ENCODE assay signal across 8 cellular contexts in genomic region chr18:48161911-48162698, GRCh38.
DNase-seq lines count a peak whose midpoint lies in the region; ATAC-seq lines count a peak whose summit lies in the region.

No MANE protein-coding gene starts in this region.

- peak overlapping the region; percentile 47 for H3K4me3 ChIP-seq in NT2/D1 (ENCODE audit: insufficient read length, low read depth)
- peak overlapping the region; percentile 42 for H3K4me3 ChIP-seq in effector memory CD4-positive, alpha-beta T cell (ENCODE audit: insufficient read depth, low read depth, low read length, poor library complexity, severe bottlenecking)
- H3K4me3 ChIP-seq in muscle layer of duodenum (ENCODE audit: low read depth in 1 of 2, low read length in 2 of 2), result peak overlapping the region; percentile 23 to 72

- H3K36me3 ChIP-seq in NT2/D1 (ENCODE audit: insufficient read depth, insufficient read length, low read length) (no peaks in the 10 kb centered on the region), muscle layer of duodenum (ENCODE audit: control insufficient read depth in 1 of 2, insufficient read depth in 2 of 2, low read length in 2 of 2) (no peaks in the 10 kb centered on the region)
- no peaks in the 10 kb centered on the region for H3K36me3 ChIP-seq in effector memory CD4-positive, alpha-beta T cell (ENCODE audit: control insufficient read depth, insufficient read depth, low read length)

- H3K4me1 Mint-ChIP-seq in activated CD4-positive, alpha-beta T cell treated with anti-CD3 and anti-CD28 coated beads, Interleukin-2, amount 10 ng/mL, durations not matched to agents 24 days and 14 days, result peaks cover 12% of the 10 kb centered on the region

- H3K27me3 ChIP-seq in NT2/D1 (ENCODE audit: insufficient read depth, insufficient read length), result no peaks in the 10 kb centered on the region
- peaks cover 3% of the 10 kb centered on the region for H3K27me3 ChIP-seq in effector memory CD4-positive, alpha-beta T cell (replicated peaks; ENCODE audit: control insufficient read depth, insufficient read depth, low read length, poor library complexity, severe bottlenecking)
- H3K27me3 ChIP-seq in muscle layer of duodenum (ENCODE audit: low read depth, low read length), result no peaks in the 10 kb centered on the region

- no peak for DNase-seq in activated CD4-positive, alpha-beta T cell treated with anti-CD3 and anti-CD28 coated beads, Interleukin-2, amount 10 ng/mL, durations not matched to agents 24 days and 14 days
- DNase-seq in activated CD4-positive, alpha-beta T cell treated with anti-CD3 and anti-CD28 coated beads, Interleukin-2, amount 50 U/mL, for 48 hours, result no peak
- DNase-seq in NT2/D1 (ENCODE audit: low read depth, low spot score) (no peak), HK-2 (ENCODE audit: unreplicated experiment) (no peak)
- DNase-seq in effector memory CD4-positive, alpha-beta T cell, result no peak

- peak overlapping the region; percentile 75 for H3K4me3 Mint-ChIP-seq in activated CD4-positive, alpha-beta T cell treated with anti-CD3 and anti-CD28 coated beads, Interleukin-2, amount 10 ng/mL, durations not matched to agents 24 days and 14 days

- no peaks in the 10 kb centered on the region for H3K36me3 Mint-ChIP-seq in activated CD4-positive, alpha-beta T cell treated with anti-CD3 and anti-CD28 coated beads, Interleukin-2, amount 10 ng/mL, durations not matched to agents 24 days and 14 days (ENCODE audit: low read depth)

- intact Hi-C loops in activated CD4-positive, alpha-beta T cell treated with anti-CD3 and anti-CD28 coated beads, Interleukin-2, amount 10 ng/mL, durations not matched to agents 24 days and 14 days (cut with micrococcal nuclease), result loop anchor here (1.0 to 10.0 kb wide), 3 partner anchors 37 to 253 kb away; partner anchors contain the start of gene SMAD2

- peak overlapping the region; percentile 37 for H3K27ac Mint-ChIP-seq in activated CD4-positive, alpha-beta T cell treated with anti-CD3 and anti-CD28 coated beads, Interleukin-2, amount 10 ng/mL, durations not matched to agents 24 days and 14 days

- H3K9me3 ChIP-seq in NT2/D1 (ENCODE audit: insufficient read depth, low read length) (no peaks in the 10 kb centered on the region), muscle layer of duodenum (ENCODE audit: control insufficient read depth in 1 of 2, low read length in 2 of 2) (no peaks in the 10 kb centered on the region)
- H3K9me3 ChIP-seq in effector memory CD4-positive, alpha-beta T cell (ENCODE audit: control insufficient read depth, low read length), result no peaks in the 10 kb centered on the region

- H3K4me1 ChIP-seq in NT2/D1 (ENCODE audit: insufficient read depth, insufficient read length), result peaks cover 14% of the 10 kb centered on the region
- peaks cover 12% of the 10 kb centered on the region for H3K4me1 ChIP-seq in effector memory CD4-positive, alpha-beta T cell (ENCODE audit: control insufficient read depth, insufficient read depth, low read length, poor library complexity, severe bottlenecking)
- peaks cover 8 to 20% of the 10 kb centered on the region in 2 donors for H3K4me1 ChIP-seq in muscle layer of duodenum (ENCODE audit: control insufficient read depth in 1 of 2, insufficient read depth in 2 of 2, low read length in 2 of 2)

- no peaks in the 10 kb centered on the region for H3K9me3 Mint-ChIP-seq in activated CD4-positive, alpha-beta T cell treated with anti-CD3 and anti-CD28 coated beads, Interleukin-2, amount 10 ng/mL, durations not matched to agents 24 days and 14 days

- peaks cover 40% of the 10 kb centered on the region for H3K27me3 Mint-ChIP-seq in activated CD4-positive, alpha-beta T cell treated with anti-CD3 and anti-CD28 coated beads, Interleukin-2, amount 10 ng/mL, durations not matched to agents 24 days and 14 days

- ATAC-seq in HG03097 (IDR thresholded peaks at IDR 0.05; ENCODE audit: low FRiP score, unreplicated experiment) (peak; percentile 20), GM21717 (IDR thresholded peaks at IDR 0.05; ENCODE audit: unreplicated experiment) (no peak)

- H3K9ac ChIP-seq in NT2/D1 (ENCODE audit: insufficient read length, low read depth), result peak overlapping the region; percentile 64

- H3K27ac ChIP-seq in effector memory CD4-positive, alpha-beta T cell (ENCODE audit: insufficient read depth, low read length, poor library complexity, severe bottlenecking), result no peak overlapping the region
- H3K27ac ChIP-seq in muscle layer of duodenum (ENCODE audit: low read length), result peak overlapping the region; percentile 69
